In the genomic region with DNA sequence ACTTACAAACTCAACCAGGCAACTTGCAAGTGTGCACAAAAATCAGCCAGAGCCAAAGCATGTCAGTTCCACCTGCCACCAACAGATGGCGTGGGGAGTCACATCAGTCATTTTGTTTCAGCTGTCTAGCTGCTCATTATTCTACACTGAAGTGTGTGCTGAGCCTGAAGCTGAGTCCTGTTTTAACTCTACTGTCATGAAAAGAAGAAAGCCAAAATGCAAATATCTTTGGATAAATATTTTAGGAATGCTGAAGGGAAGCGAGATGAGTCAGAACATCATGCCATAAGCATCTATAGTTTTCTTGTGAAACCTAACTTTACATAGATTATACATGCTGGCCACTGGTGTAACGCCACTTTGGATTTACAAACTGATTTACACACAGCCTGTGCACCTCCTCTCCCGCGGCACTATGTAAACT, we compare ENCODE assay signal across 8 cellular contexts.
DNase-seq lines count a peak whose midpoint lies in the region; ATAC-seq, FAIRE-seq and TF ChIP-seq lines count a peak whose summit lies in the region.

No MANE protein-coding gene starts in this region.

- H3K9me2 ChIP-seq in GM23338 (ENCODE audit: insufficient read depth), result no peaks in the 10 kb centered on the region

- no peak overlapping the region for H2BK20ac ChIP-seq in H1 (ENCODE audit: low read length)

- H3K27me3 ChIP-seq in GM23338 (ENCODE audit: insufficient read depth), result no peaks in the 10 kb centered on the region
- H3K27me3 ChIP-seq in H1 (replicated peaks in 1 of 4; ENCODE audit: control insufficient read depth in 3 of 4, extremely low read depth in 1 of 4, insufficient read depth in 3 of 4, low read length in 3 of 4), result no peaks in the 10 kb centered on the region
- no peaks in the 10 kb centered on the region for H3K27me3 ChIP-seq in mesendoderm (ENCODE audit: insufficient read depth, low read length, poor library complexity)

- H2AK5ac ChIP-seq in H1 (ENCODE audit: low read depth, low read length), result no peak overlapping the region
- no peak overlapping the region for H2AK5ac ChIP-seq in mesendoderm (ENCODE audit: low read length)

- no peak overlapping the region for H3K23ac ChIP-seq in H1 (ENCODE audit: insufficient read length)
- H3K23ac ChIP-seq in mesendoderm (ENCODE audit: low read length), result no peak overlapping the region

- H3K9me3 ChIP-seq in H1 (ENCODE audit: insufficient read depth in 2 of 2, low read depth in 1 of 2, low read length in 1 of 2), result no peaks in the 10 kb centered on the region

- no peaks in the 10 kb centered on the region; the same call in 1 of the 2 replicates for H3K4me1 ChIP-seq in GM23338 (ENCODE audit: insufficient read depth)
- H3K4me1 ChIP-seq in H1 (replicated peaks in 1 of 4; ENCODE audit: control insufficient read depth in 3 of 4, insufficient read depth in 4 of 4, low read length in 3 of 4), result no peaks in the 10 kb centered on the region
- no peaks in the 10 kb centered on the region for H3K4me1 ChIP-seq in mesendoderm (ENCODE audit: control insufficient read depth, low read depth, low read length)

- H3K36me3 ChIP-seq in GM23338 (ENCODE audit: insufficient read depth), result no peaks in the 10 kb centered on the region; the same call in 1 of the 2 replicates
- H3K36me3 ChIP-seq in H1 (ENCODE audit: control insufficient read depth in 2 of 4, insufficient read depth in 4 of 4, low read length in 3 of 4), result no peaks in the 10 kb centered on the region
- no peaks in the 10 kb centered on the region for H3K36me3 ChIP-seq in mesendoderm (ENCODE audit: control insufficient read depth, insufficient read depth, low read length)

- peaks cover 1% of the 10 kb centered on the region; the same call in 2 of the 3 replicates for H3K4me1 Mint-ChIP-seq in GM23338
- H3K4me1 Mint-ChIP-seq in activated CD8-positive, alpha-beta T cell treated with anti-CD3 and anti-CD28 coated beads for 36 hours (ENCODE audit: low read depth), result no peaks in the 10 kb centered on the region

- no peak overlapping the region for H3K4ac ChIP-seq in H1 (replicated peaks; ENCODE audit: insufficient read length, low read depth, low read length)
- H3K4ac ChIP-seq in mesendoderm (ENCODE audit: low read depth, low read length), result no peak overlapping the region

- H2BK120ac ChIP-seq in H1 (replicated peaks; ENCODE audit: low read depth, low read length) (no peak overlapping the region), mesendoderm (ENCODE audit: low read depth, low read length) (no peak overlapping the region)

- H3K4me3 ChIP-seq in GM23338, result no peak overlapping the region
- H3K4me3 ChIP-seq in H1 (ENCODE audit: extremely low read depth in 1 of 4, insufficient read depth in 2 of 4, low read depth in 3 of 4, low read length in 4 of 4), result no peak overlapping the region
- no peak overlapping the region for H3K4me3 ChIP-seq in mesendoderm (ENCODE audit: low read length)

- no peak for TF ChIP-seq EP300 in H1 (IDR thresholded peaks at IDR 0.05; ENCODE audit: borderline replicate concordance in 1 of 2, low read depth in 2 of 2, low read length in 2 of 2)

- no peak for TF ChIP-seq POLR2A in H1 (IDR thresholded peaks at IDR 0.05; ENCODE audit: control extremely low read depth in 1 of 2, low read depth in 2 of 2, low read length in 2 of 2)

- no peaks in the 10 kb centered on the region for H3K9me3 Mint-ChIP-seq in GM23338
- no peaks in the 10 kb centered on the region for H3K9me3 Mint-ChIP-seq in activated CD8-positive, alpha-beta T cell treated with anti-CD3 and anti-CD28 coated beads for 36 hours

- no peak overlapping the region for H2BK5ac ChIP-seq in H1 (ENCODE audit: low read depth, low read length)
- no peak overlapping the region for H2BK5ac ChIP-seq in mesendoderm (ENCODE audit: low read length)

- H2AFZ ChIP-seq in GM23338 (no peak overlapping the region), H1 (ENCODE audit: low read length) (no peak overlapping the region)

- intact Hi-C loops in activated CD8-positive, alpha-beta T cell treated with anti-CD3 and anti-CD28 coated beads for 36 hours (cut with micrococcal nuclease), result no loop called here

- H3K23me2 ChIP-seq in H1 (ENCODE audit: low read depth, low read length), result no peaks in the 10 kb centered on the region

- no peak overlapping the region for H3K27ac Mint-ChIP-seq in GM23338
- no peak overlapping the region for H3K27ac Mint-ChIP-seq in activated CD8-positive, alpha-beta T cell treated with anti-CD3 and anti-CD28 coated beads for 36 hours

- no peak overlapping the region for H2BK12ac ChIP-seq in H1 (ENCODE audit: low read depth, low read length)

- H3K9ac ChIP-seq in H1 (replicated peaks in 1 of 4; ENCODE audit: extremely low read depth in 1 of 4, low read depth in 3 of 4, low read length in 3 of 4), result no peak overlapping the region
- H3K9ac ChIP-seq in mesendoderm (ENCODE audit: low read length), result no peak overlapping the region

- FAIRE-seq in H1 (lab: Jason Lieb, UNC), result peak; percentile 92

- CTCF ChIA-PET in activated CD8-positive, alpha-beta T cell treated with anti-CD3 and anti-CD28 coated beads for 36 hours (lab: Charles Lee), result interaction anchor here (0.6 to 3.9 kb wide), 41 partner anchors 10 to 276 kb away, joined by 3 to 32 read pairs (median 4); partner anchors contain the start of genes MYO1D and PSMD11
- CTCF ChIA-PET in H1 (lab: Charles Lee; ENCODE audit: partially characterized antibody), result interaction anchor here (0.6 to 3.7 kb wide), 41 partner anchors 8 to 1765 kb away, joined by 3 to 26 read pairs (median 4); no protein-coding TSS in a partner anchor

- H4K91ac ChIP-seq in H1 (replicated peaks; ENCODE audit: insufficient read length, low read length), result no peak overlapping the region

- no peaks in the 10 kb centered on the region for H3K79me1 ChIP-seq in H1 (ENCODE audit: low read depth, low read length)
- H3K79me1 ChIP-seq in mesendoderm (ENCODE audit: low read length), result no peaks in the 10 kb centered on the region

- 53% methylated on average over 5 of the region's 5 CpGs; no CpG with 5 or more reads in 1 of the 2 experiments for WGBS in H1 (ENCODE audit: extremely low coverage in 1 of 2, insufficient coverage in 1 of 2, insufficient read length in 1 of 2, insufficient replicate concordance in 2 of 2, low coverage in 1 of 2, low lambda C conversion rate in 2 of 2, missing lambda C conversion rate in 1 of 2), 2 experiments
- no CpG with 5 or more reads among the region's 5 CpGs for WGBS in mesendoderm (ENCODE audit: extremely low coverage, insufficient coverage, low lambda C conversion rate)

- H3K56ac ChIP-seq in H1 (replicated peaks; ENCODE audit: insufficient read length, low read depth, low read length) (no peak overlapping the region), mesendoderm (ENCODE audit: low read length) (no peak overlapping the region)

- DNase-seq in AG08395 (ENCODE audit: low spot score), result peak; percentile 74
- DNase-seq in GM23338 (ENCODE audit: low spot score), result peak; percentile 76
- DNase-seq in NCI-H446 treated with DMSO at 0.1 percent for 48 hours (lab: John Stamatoyannopoulos, UW), result peak; percentile 65
- peak; percentile 83 for DNase-seq in activated CD8-positive, alpha-beta T cell treated with anti-CD3 and anti-CD28 coated beads for 36 hours
- DNase-seq in H1 (ENCODE audit: low read depth in 1 of 2, low spot score in 2 of 2), result peak; percentile 39 to 86
- peak; percentile 62 for DNase-seq in mesendoderm
- DNase-seq in stimulated activated CD8-positive, alpha-beta memory T cell treated with anti-CD3 and anti-CD28 coated beads, Interleukin-2, amount 100 ng/mL, for 1 hour (ENCODE audit: low read depth in 2 of 2), result peak; percentile 14 to 35

- H3K27ac ChIP-seq in GM23338 (ENCODE audit: low read depth), result no peak overlapping the region
- H3K27ac ChIP-seq in H1 (ENCODE audit: low read depth, low read length), result no peak overlapping the region
- no peak overlapping the region for H3K27ac ChIP-seq in mesendoderm (ENCODE audit: low read depth, low read length)

- TF ChIP-seq RAD21 in H1 (IDR thresholded peaks at IDR 0.05 in 1 of 2, conservative IDR thresholded peaks at IDR 0.05 in 1 of 2; ENCODE audit: low read depth in 2 of 2, low read length in 2 of 2), result peak; percentile 74 to 76

- no peak overlapping the region for H3K4me3 Mint-ChIP-seq in GM23338
- H3K4me3 Mint-ChIP-seq in activated CD8-positive, alpha-beta T cell treated with anti-CD3 and anti-CD28 coated beads for 36 hours, result no peak overlapping the region

- H4K20me1 ChIP-seq in GM23338 (replicated peaks; ENCODE audit: insufficient read depth), result no peaks in the 10 kb centered on the region
- no peaks in the 10 kb centered on the region for H4K20me1 ChIP-seq in H1 (replicated peaks in 1 of 2; ENCODE audit: control insufficient read depth in 1 of 2, insufficient read depth in 2 of 2, low read length in 2 of 2)

- ATAC-seq in GM23338, result peak; percentile 81
- ATAC-seq in activated CD8-positive, alpha-beta T cell treated with anti-CD3 and anti-CD28 coated beads for 36 hours, result peak; percentile 78
- no peak for ATAC-seq in GM19324 (IDR thresholded peaks at IDR 0.05; ENCODE audit: low FRiP score, unreplicated experiment)

- H3K79me2 ChIP-seq in GM23338 (replicated peaks; ENCODE audit: insufficient read depth) (no peaks in the 10 kb centered on the region), H1 (ENCODE audit: control insufficient read depth in 1 of 2, insufficient read depth in 2 of 2, low read length in 2 of 2) (no peaks in the 10 kb centered on the region), mesendoderm (ENCODE audit: control insufficient read depth, insufficient read depth, low read length) (no peaks in the 10 kb centered on the region)

- POLR2A ChIA-PET in activated CD8-positive, alpha-beta T cell treated with anti-CD3 and anti-CD28 coated beads for 36 hours (lab: Charles Lee), result no interaction called here
- POLR2A ChIA-PET in H1 (lab: Charles Lee; ENCODE audit: partially characterized antibody), result interaction anchor here (0.8 kb wide), 1 partner anchor 14 kb away, joined by 3 read pairs; no protein-coding TSS in a partner anchor

- no peaks in the 10 kb centered on the region for H3F3A ChIP-seq in GM23338 (replicated peaks; ENCODE audit: low read depth)

- TF ChIP-seq CTCF in GM23338 (conservative IDR thresholded peaks at IDR 0.05; ENCODE audit: low read depth in 2 of 2) (peak; percentile 86 to 87), H1 (IDR thresholded peaks at IDR 0.05; ENCODE audit: control extremely low read depth in 1 of 3, insufficient read depth in 1 of 3, low read depth in 1 of 3, low read length in 3 of 3) (peak; percentile 77 to 96 (median 90))
- TF ChIP-seq CTCF in activated CD8-positive, alpha-beta T cell treated with anti-CD3 and anti-CD28 coated beads for 36 hours (IDR thresholded peaks at IDR 0.05), result peak; percentile 95

- H3K36me3 Mint-ChIP-seq in GM23338 (ENCODE audit: low read depth), result no peaks in the 10 kb centered on the region; the same call in 2 of the 3 replicates
- H3K36me3 Mint-ChIP-seq in activated CD8-positive, alpha-beta T cell treated with anti-CD3 and anti-CD28 coated beads for 36 hours (ENCODE audit: low read depth), result no peaks in the 10 kb centered on the region

- no peaks in the 10 kb centered on the region for H3K27me3 Mint-ChIP-seq in GM23338 (ENCODE audit: insufficient read depth, low read depth, poor library complexity)
- no peaks in the 10 kb centered on the region for H3K27me3 Mint-ChIP-seq in activated CD8-positive, alpha-beta T cell treated with anti-CD3 and anti-CD28 coated beads for 36 hours

- H4K8ac ChIP-seq in H1 (ENCODE audit: extremely low read depth, insufficient read depth, low read length), result no peak overlapping the region
- no peak overlapping the region for H4K8ac ChIP-seq in mesendoderm (ENCODE audit: low read depth, low read length)

- H3K4me2 ChIP-seq in GM23338 (no peak overlapping the region), H1 (ENCODE audit: insufficient read depth in 1 of 2, low read depth in 2 of 2, low read length in 2 of 2) (no peak overlapping the region), mesendoderm (ENCODE audit: low read length) (no peak overlapping the region)

- H3K14ac ChIP-seq in H1 (ENCODE audit: insufficient read length), result no peak overlapping the region

- H3K18ac ChIP-seq in H1 (ENCODE audit: extremely low read depth, low read length) (no peak overlapping the region), mesendoderm (ENCODE audit: low read length) (no peak overlapping the region)

- no peak overlapping the region for H4K5ac ChIP-seq in H1 (ENCODE audit: insufficient read length, low read depth, low read length)
- H4K5ac ChIP-seq in mesendoderm (ENCODE audit: low read length), result no peak overlapping the region

- no peak overlapping the region for H2BK15ac ChIP-seq in H1 (ENCODE audit: low read length)
- no peak overlapping the region for H2BK15ac ChIP-seq in mesendoderm (replicated peaks; ENCODE audit: low read depth)

Comparison
In these comparisons a context has a peak if more than half of its experiments do, and no peak if none do; other contexts are left out.
1. DNase-seq: peak in every context shown above with its lines; median percentile 83 in activated CD8-positive, alpha-beta T cell treated with anti-CD3 and anti-CD28 coated beads for 36 hours; 76 in GM23338; 74 in AG08395; 65 in NCI-H446 treated with DMSO at 0.1 percent for 48 hours; 62 in H1; 62 in mesendoderm; 24 in stimulated activated CD8-positive, alpha-beta memory T cell treated with anti-CD3 and anti-CD28 coated beads, Interleukin-2, amount 100 ng/mL, for 1 hour.